ENCODE assay signal across 25 cellular contexts in the genomic region with DNA sequence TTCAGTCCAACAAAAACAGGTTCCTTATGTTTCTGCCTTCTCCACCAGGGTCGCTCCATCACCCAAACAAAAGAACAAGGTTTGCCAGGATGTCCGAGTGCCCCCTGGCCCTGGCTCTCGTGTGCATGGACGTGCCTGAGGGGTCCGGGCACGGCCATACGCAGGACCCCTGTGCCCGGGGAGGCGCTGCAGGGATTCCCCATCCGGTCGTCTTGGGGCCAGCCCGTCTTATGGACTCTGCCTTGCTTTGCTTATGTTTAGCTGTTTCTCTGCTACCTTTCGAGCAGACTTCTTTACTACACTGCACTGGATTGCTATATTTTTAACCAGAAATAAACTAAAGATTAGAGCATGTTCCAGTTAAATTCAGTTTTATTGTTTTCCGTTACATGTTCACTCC.
DNase-seq lines count a peak whose midpoint lies in the region; ATAC-seq and TF ChIP-seq lines count a peak whose summit lies in the region.
"Had no signal": no experiment of that assay in that cellular context is flagged by ENCODE, and none has a peak within 500 bp of the region (broad histone marks: within the 10 kb centered on the region; RNA-seq: fewer than 3 reads in every experiment).

No MANE protein-coding gene starts in this region.

- no peaks in the 10 kb centered on the region for H3K27me3 Mint-ChIP-seq in activated naive CD4-positive, alpha-beta T cell treated with anti-CD3 and anti-CD28 coated beads, Interleukin-2, amount 50 U/mL, for 24 hours
- no peaks in the 10 kb centered on the region for H3K27me3 Mint-ChIP-seq in central memory CD8-positive, alpha-beta T cell
- H3K27me3 Mint-ChIP-seq: activated naive CD8-positive, alpha-beta T cell had no signal

- peaks cover 2% of the 10 kb centered on the region for H3K36me3 Mint-ChIP-seq in activated naive CD4-positive, alpha-beta T cell treated with anti-CD3 and anti-CD28 coated beads, Interleukin-2, amount 50 U/mL, for 24 hours
- H3K36me3 Mint-ChIP-seq in central memory CD8-positive, alpha-beta T cell (ENCODE audit: insufficient read depth) = peaks cover 19% of the 10 kb centered on the region
- H3K36me3 Mint-ChIP-seq: activated naive CD8-positive, alpha-beta T cell had no signal

- H3K4me1 Mint-ChIP-seq in activated naive CD4-positive, alpha-beta T cell treated with anti-CD3 and anti-CD28 coated beads, Interleukin-2, amount 50 U/mL, for 24 hours = peaks cover 28% of the 10 kb centered on the region
- H3K4me1 Mint-ChIP-seq in central memory CD8-positive, alpha-beta T cell = peaks cover 38% of the 10 kb centered on the region

- no peaks in the 10 kb centered on the region for H3K9me2 ChIP-seq in OCI-LY1 (ENCODE audit: low read depth, low read length)

- peak overlapping the region; percentile 67 for H3K4me2 ChIP-seq in OCI-LY1 (ENCODE audit: low read length)

- no peaks in the 10 kb centered on the region for H3K79me2 ChIP-seq in OCI-LY1 (ENCODE audit: insufficient read depth, low read length)
- H3K79me2 ChIP-seq: parathyroid adenoma had no signal

- H3K4me1 ChIP-seq in OCI-LY1 (ENCODE audit: insufficient read depth, low read length, severe bottlenecking) = peaks cover 56% of the 10 kb centered on the region
- H3K4me1 ChIP-seq: parathyroid adenoma, suprapubic skin had no signal

- no peaks in the 10 kb centered on the region for H3K9me3 Mint-ChIP-seq in activated naive CD4-positive, alpha-beta T cell treated with anti-CD3 and anti-CD28 coated beads, Interleukin-2, amount 50 U/mL, for 24 hours
- H3K9me3 Mint-ChIP-seq in central memory CD8-positive, alpha-beta T cell = no peaks in the 10 kb centered on the region
- H3K9me3 Mint-ChIP-seq: nephron had no signal

- peak overlapping the region; percentile 45 for H3K4me3 ChIP-seq in OCI-LY1 (ENCODE audit: low read depth, low read length, poor library complexity, severe bottlenecking)
- H3K4me3 ChIP-seq: suprapubic skin had no signal

- no peak for ATAC-seq in central memory CD8-positive, alpha-beta T cell (replicated peaks; ENCODE audit: extremely low read depth, poor library complexity, severe bottlenecking)
- ATAC-seq in HG03139 (IDR thresholded peaks at IDR 0.05; ENCODE audit: unreplicated experiment) (no peak), HG02610 (IDR thresholded peaks at IDR 0.05; ENCODE audit: unreplicated experiment) (no peak)
- ATAC-seq: left lobe of liver, right cardiac atrium had no signal

- peak overlapping the region; percentile 99 for H3K27ac ChIP-seq in OCI-LY1 (ENCODE audit: low read depth, low read length, poor library complexity, severe bottlenecking)
- H3K27ac ChIP-seq: epithelial cell of prostate, parathyroid adenoma, suprapubic skin had no signal

- H3K9ac ChIP-seq in OCI-LY1 (ENCODE audit: low read length) = peak overlapping the region; percentile 79
- H3K9ac ChIP-seq: parathyroid adenoma had no signal

- no peak for TF ChIP-seq CTCF in OCI-LY1 (IDR thresholded peaks at IDR 0.05; ENCODE audit: low read length)

- no peak overlapping the region for H3K4me3 Mint-ChIP-seq in activated naive CD4-positive, alpha-beta T cell treated with anti-CD3 and anti-CD28 coated beads, Interleukin-2, amount 50 U/mL, for 24 hours
- peak overlapping the region; percentile 51 for H3K4me3 Mint-ChIP-seq in central memory CD8-positive, alpha-beta T cell
- H3K4me3 Mint-ChIP-seq: activated naive CD8-positive, alpha-beta T cell; nephron had no signal

- H3F3A ChIP-seq in OCI-LY1 (ENCODE audit: insufficient read depth, low read length) = 0 out of 2 replicates have a peak, but pooled peaks cover 10% of the 10 kb centered on the region

- peak overlapping the region; percentile 36 for H3K27ac Mint-ChIP-seq in activated naive CD4-positive, alpha-beta T cell treated with anti-CD3 and anti-CD28 coated beads, Interleukin-2, amount 50 U/mL, for 24 hours
- peak overlapping the region; percentile 81 for H3K27ac Mint-ChIP-seq in central memory CD8-positive, alpha-beta T cell (ENCODE audit: low read depth)
- H3K27ac Mint-ChIP-seq: nephron had no signal

- no peaks in the 10 kb centered on the region for H3K9me3 ChIP-seq in OCI-LY1 (ENCODE audit: low read length)
- H3K9me3 ChIP-seq: suprapubic skin had no signal

- H4K20me1 ChIP-seq in OCI-LY1 (ENCODE audit: insufficient read depth, low read length) = no peaks in the 10 kb centered on the region

- no peaks in the 10 kb centered on the region for H3K27me3 ChIP-seq in OCI-LY1 (ENCODE audit: insufficient read depth, low read length)
- H3K27me3 ChIP-seq: suprapubic skin had no signal

- peaks cover 63% of the 10 kb centered on the region for H3K36me3 ChIP-seq in OCI-LY1 (ENCODE audit: insufficient read depth, low read length)

- no peak overlapping the region for H2AFZ ChIP-seq in OCI-LY1 (ENCODE audit: low read length)
- H2AFZ ChIP-seq: parathyroid adenoma had no signal

- no peak for DNase-seq in activated naive CD4-positive, alpha-beta T cell (lab: John Stamatoyannopoulos, UW)
- DNase-seq in central memory CD8-positive, alpha-beta T cell (ENCODE audit: low spot score in 2 of 2) = no peak
- no peak for DNase-seq in KG1 (lab: John Stamatoyannopoulos, UW)
- DNase-seq: activated CD4-positive, alpha-beta T cell treated with anti-CD3 and anti-CD28 coated beads for 1 hour; activated CD8-positive, alpha-beta memory T cell treated with anti-CD3 and anti-CD28 coated beads, Interleukin-2, amount 50 U/mL, for 48 hours; cerebellar nuclear complex; DMS79; head of caudate nucleus; NCI-H1092; NCI-H187 treated with DMSO at 0.1 percent for 48 hours; NCI-H2227 treated with DMSO at 0.1 percent for 48 hours; NCI-H774; OCI-M1; right cardiac atrium; stimulated activated CD8-positive, alpha-beta memory T cell treated with anti-CD3 and anti-CD28 coated beads, Interleukin-4, amount 100 ng/mL, for 48 hours had no signal
